ENCODE assay signal across 19 cellular contexts in the genomic region with DNA sequence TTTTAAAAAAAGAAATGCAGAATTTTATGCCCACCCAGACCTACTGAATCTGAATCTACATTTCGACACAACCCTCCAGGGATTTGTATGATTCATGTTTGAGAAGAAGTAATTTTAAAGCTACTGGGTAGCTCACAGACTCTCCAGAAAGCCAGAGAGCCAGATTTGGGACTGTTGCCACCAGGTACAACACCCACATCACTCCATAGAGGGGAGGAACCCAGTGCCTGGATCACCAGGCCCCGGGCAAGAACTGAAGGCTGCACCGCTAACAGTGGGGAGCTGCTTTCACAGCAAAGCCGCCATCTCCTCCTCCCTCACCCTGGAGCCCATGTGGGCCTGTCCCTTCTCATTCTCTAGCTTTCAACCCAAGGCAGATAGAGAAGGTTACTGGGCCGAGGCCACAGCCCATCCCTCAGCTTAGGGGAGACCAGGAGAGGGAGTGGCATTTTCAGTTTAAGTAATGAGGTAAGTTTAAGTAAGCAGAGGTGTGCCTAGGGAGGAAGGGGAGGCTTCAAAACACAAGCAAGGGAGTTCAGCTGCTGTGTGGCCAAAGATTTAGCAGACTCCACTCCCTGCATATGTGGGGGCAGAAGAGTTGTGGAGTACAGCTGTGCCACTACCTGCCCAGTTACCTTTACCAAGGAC.
DNase-seq lines count a peak whose midpoint lies in the region; ATAC-seq, FAIRE-seq and TF ChIP-seq lines count a peak whose summit lies in the region.
"Had no signal": no experiment of that assay in that cellular context is flagged by ENCODE, and none has a peak within 500 bp of the region (broad histone marks: within the 10 kb centered on the region; RNA-seq: fewer than 3 reads in every experiment).

No MANE protein-coding gene starts in this region.

- H3K4me3 ChIP-seq in coronary artery: no peak overlapping the region
- H3K4me3 ChIP-seq: dorsolateral prefrontal cortex, esophagus muscularis mucosa, uterus had no signal

- DNase-seq in GM10248 (ENCODE audit: extremely low spot score): peak; percentile 15
- peak; percentile 21 for DNase-seq in coronary artery (ENCODE audit: low spot score)
- DNase-seq in omental fat pad (ENCODE audit: low spot score): no peak
- DNase-seq in GM19239 (ENCODE audit: insufficient read length, low spot score): no peak
- DNase-seq in left colon: no peak
- no peak for DNase-seq in kidney tubule cell (ENCODE audit: low spot score)
- DNase-seq: activated CD8-positive, alpha-beta T cell treated with anti-CD3 and anti-CD28 coated beads for 36 hours; activated naive CD8-positive, alpha-beta T cell treated with anti-CD3 and anti-CD28 coated beads, Interleukin-2, amount 10 ng/mL, durations not matched to agents 7 days and 5 days; activated T-cell treated with anti-CD3 and anti-CD28 coated beads, Interleukin-2, amount 50 U/mL, for 72 hours; dorsolateral prefrontal cortex; kidney; NCI-H1694; right cardiac atrium; uterus; WERI-Rb-1 had no signal

- CTCF ChIA-PET in GM10248 (lab: Yijun Ruan, JAX): interaction anchor here (1.0 to 1.4 kb wide), 4 partner anchors 14 to 215 kb away, joined by 3 to 4 read pairs (median 3); no protein-coding TSS in a partner anchor

- intact Hi-C loops in left colon (cut with DNase I, micrococcal nuclease): no loop called here

- no peak for FAIRE-seq in GM19239 (lab: Jason Lieb, UNC)
- FAIRE-seq: kidney had no signal

- no peak overlapping the region for H3K27ac ChIP-seq in coronary artery
- H3K27ac ChIP-seq: dorsolateral prefrontal cortex, esophagus muscularis mucosa, uterus, WERI-Rb-1 had no signal

- no peak for TF ChIP-seq CTCF in GM10248 (IDR thresholded peaks at IDR 0.05; ENCODE audit: control extremely low read depth, extremely low read depth, low read depth, missing control alignments)
- no peak for TF ChIP-seq CTCF in coronary artery (IDR thresholded peaks at IDR 0.05)
- no peak for TF ChIP-seq CTCF in omental fat pad (IDR thresholded peaks at IDR 0.05)

- POLR2A ChIA-PET in GM10248 (lab: Yijun Ruan, JAX): no interaction called here

- ATAC-seq in GM21825 (IDR thresholded peaks at IDR 0.05; ENCODE audit: unreplicated experiment) (peak; percentile 35), omental fat pad (ENCODE audit: low FRiP score) (peak; percentile 41), left colon (no peak), GM19397 (IDR thresholded peaks at IDR 0.05; ENCODE audit: unreplicated experiment) (no peak)
- ATAC-seq: activated CD8-positive, alpha-beta T cell treated with anti-CD3 and anti-CD28 coated beads for 36 hours; activated T-cell treated with anti-CD3 and anti-CD28 coated beads, Interleukin-2, amount 50 U/mL, for 72 hours; right cardiac atrium; Right ventricle myocardium inferior had no signal

Comparison
In these comparisons a context has a peak if more than half of its experiments do, and no peak if none do; other contexts are left out.
1. DNase-seq: peak in GM10248 (single experiment) and coronary artery (single experiment); none in omental fat pad (single experiment), GM19239 (single experiment), left colon (0 of 2) and kidney tubule cell (single experiment).
2. ATAC-seq: peak in GM21825 (single experiment) and omental fat pad (single experiment); none in left colon (single experiment) and GM19397 (single experiment).